Comparison of ENCODE assay signal across 8 cellular contexts in the genomic region with DNA sequence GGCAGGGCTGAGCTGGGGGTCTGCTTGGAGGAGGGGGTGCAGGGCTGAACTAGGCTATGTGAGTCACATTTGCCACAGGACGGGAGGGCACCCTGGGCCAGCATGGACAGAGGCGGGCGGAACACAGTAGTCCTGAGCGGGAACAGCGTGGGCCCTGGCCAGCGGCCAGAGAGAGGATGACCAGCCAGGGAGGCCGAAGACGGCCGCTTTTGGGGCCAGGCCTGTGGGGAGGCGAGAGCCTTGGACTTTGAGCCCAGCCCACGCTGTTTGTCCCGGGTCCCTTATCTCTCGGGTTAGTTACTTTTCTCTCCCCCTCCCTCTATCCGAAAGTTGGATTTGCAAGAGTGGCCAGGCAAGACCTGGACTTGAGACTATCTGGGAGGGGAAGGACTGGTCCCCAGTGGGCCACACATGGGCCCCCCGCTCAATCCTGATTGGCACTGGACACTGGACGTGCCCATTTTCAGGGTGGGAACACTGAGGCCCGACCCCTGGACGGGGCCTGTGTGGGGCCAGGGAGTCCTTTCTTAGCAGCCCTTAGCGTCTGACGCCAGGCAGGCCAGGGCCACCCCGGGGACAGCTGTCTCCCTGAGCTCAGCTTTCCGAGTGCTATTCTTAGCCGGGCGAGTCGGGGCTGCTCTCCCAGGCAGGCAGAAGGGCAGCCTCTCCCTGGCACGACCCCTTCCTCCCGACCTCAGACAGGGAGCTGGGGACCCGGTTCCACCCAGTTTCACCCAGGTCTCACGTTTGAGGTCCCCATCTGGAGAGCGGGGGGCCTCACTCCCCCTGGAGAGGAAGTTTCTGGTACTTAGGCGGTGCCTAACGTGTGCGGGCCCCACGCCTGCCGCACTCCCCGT. TPM values are rescaled to one million over a fixed set of nuclear protein-coding genes. Genes with fewer than 3 reads are reported as not detected.
DNase-seq lines count a peak whose midpoint lies in the region; ATAC-seq and TF ChIP-seq lines count a peak whose summit lies in the region.

No MANE protein-coding gene starts in this region.

- peak overlapping the region; percentile 5 for H2BK5ac ChIP-seq in IMR-90 (ENCODE audit: low read depth, low read length, poor library complexity, severe bottlenecking)

- H3K36me3 ChIP-seq in IMR-90 (ENCODE audit: control insufficient read depth, insufficient read depth, low read length), result peaks cover 3% of the 10 kb centered on the region; the same call in 1 of the 2 replicates
- H3K36me3 ChIP-seq in iPS-15b (ENCODE audit: control insufficient read depth, insufficient read depth, low read length), result peaks cover 6% of the 10 kb centered on the region
- no peaks in the 10 kb centered on the region for H3K36me3 ChIP-seq in smooth muscle cell (ENCODE audit: low read depth)

- H4K20me1 ChIP-seq in IMR-90 (ENCODE audit: insufficient read depth, low read length), result no peaks in the 10 kb centered on the region
- H4K20me1 ChIP-seq in smooth muscle cell (ENCODE audit: low read depth), result no peaks in the 10 kb centered on the region

- peak; percentile 30 for ATAC-seq in IMR-90 (ENCODE audit: low read depth)
- ATAC-seq in activated naive CD8-positive, alpha-beta T cell treated with anti-CD3 and anti-CD28 coated beads, Interleukin-2, amount 50 U/mL, for 24 hours, result no peak

- CTCF ChIA-PET in IMR-90 (lab: Yijun Ruan, JAX), result interaction anchor here (0.6 kb wide), 1 partner anchor 471 kb away, joined by 3 read pairs; no protein-coding TSS in a partner anchor

- intact Hi-C loops in IMR-90 (cut with micrococcal nuclease), result no loop called here

- no peak overlapping the region; the same call in 1 of the 2 replicates for H3K14ac ChIP-seq in IMR-90 (replicated peaks; ENCODE audit: low read depth, low read length)

- H4K8ac ChIP-seq in IMR-90 (ENCODE audit: low read depth in 2 of 2, low read length in 2 of 2), result peak overlapping the region; percentile 76 to 78; a peak in 1 of 4 replicates

- TF ChIP-seq CTCF in IMR-90 (conservative IDR thresholded peaks at IDR 0.05; ENCODE audit: low read depth, low read length), result no peak
- TF ChIP-seq CTCF in smooth muscle cell (IDR thresholded peaks at IDR 0.05; ENCODE audit: borderline replicate concordance, insufficient read depth, poor library complexity, severe bottlenecking), result no peak

- H3K4me3 ChIP-seq in IMR-90 (ENCODE audit: insufficient read depth, low read depth, low read length), result peak overlapping the region; percentile 71
- H3K4me3 ChIP-seq in iPS-15b (ENCODE audit: low read depth, low read length), result peak overlapping the region; percentile 52
- peak overlapping the region; percentile 71 for H3K4me3 ChIP-seq in smooth muscle cell

- H3K4me3 Mint-ChIP-seq in activated naive CD8-positive, alpha-beta T cell treated with anti-CD3 and anti-CD28 coated beads, Interleukin-2, amount 50 U/mL, for 24 hours, result peak overlapping the region; percentile 69

- no peaks in the 10 kb centered on the region for H3F3A ChIP-seq in smooth muscle cell (ENCODE audit: low read depth)

- POLR2A ChIA-PET in IMR-90 (lab: Charles Lee; ENCODE audit: unreplicated experiment), result no interaction called here

- H3K79me1 ChIP-seq in IMR-90 (ENCODE audit: low read depth in 1 of 2, low read length in 2 of 2), result peaks cover 0 to 10% of the 10 kb centered on the region in 2 experiments; a peak in 3 of 4 replicates

- H3K9me3 Mint-ChIP-seq in activated naive CD8-positive, alpha-beta T cell treated with anti-CD3 and anti-CD28 coated beads, Interleukin-2, amount 50 U/mL, for 24 hours, result no peaks in the 10 kb centered on the region

- H3K27me3 Mint-ChIP-seq in activated naive CD8-positive, alpha-beta T cell treated with anti-CD3 and anti-CD28 coated beads, Interleukin-2, amount 50 U/mL, for 24 hours, result peaks cover 5% of the 10 kb centered on the region

- H3K4me1 Mint-ChIP-seq in activated naive CD8-positive, alpha-beta T cell treated with anti-CD3 and anti-CD28 coated beads, Interleukin-2, amount 50 U/mL, for 24 hours, result peaks cover 16% of the 10 kb centered on the region

- H3K36me3 Mint-ChIP-seq in activated naive CD8-positive, alpha-beta T cell treated with anti-CD3 and anti-CD28 coated beads, Interleukin-2, amount 50 U/mL, for 24 hours (ENCODE audit: low read depth), result no peaks in the 10 kb centered on the region

- DNase-seq in D341Med (ENCODE audit: low spot score) (peak; percentile 78), IMR-90 (no peak), smooth muscle cell (lab: John Stamatoyannopoulos, UW; ENCODE audit: unreplicated experiment) (no peak), globus pallidus (ENCODE audit: low spot score) (no peak), SIG-M5 (lab: John Stamatoyannopoulos, UW) (no peak), dedifferentiated amniotic fluid mesenchymal stem cell (ENCODE audit: extremely low spot score) (no peak)
- no peak for DNase-seq in activated naive CD8-positive, alpha-beta T cell treated with anti-CD3 and anti-CD28 coated beads, Interleukin-2, amount 50 U/mL, for 24 hours

- H3K4me2 ChIP-seq in IMR-90 (ENCODE audit: low read depth, low read length), result peak overlapping the region; percentile 94
- H3K4me2 ChIP-seq in smooth muscle cell, result peak overlapping the region; percentile 96

- H4K5ac ChIP-seq in IMR-90 (ENCODE audit: low read depth, low read length), result no peak overlapping the region

- peak overlapping the region; percentile 41; the same call in 1 of the 2 replicates for H3K27ac ChIP-seq in IMR-90 (ENCODE audit: insufficient read depth, low read length)
- H3K27ac ChIP-seq in smooth muscle cell (ENCODE audit: low read depth), result no peak overlapping the region

- H2AFZ ChIP-seq in IMR-90 (replicated peaks; ENCODE audit: low read length, poor library complexity) (peak overlapping the region; percentile 97), smooth muscle cell (ENCODE audit: low read depth) (no peak overlapping the region)

- no peak for TF ChIP-seq POLR2A in IMR-90 (IDR thresholded peaks at IDR 0.05; ENCODE audit: low read depth, low read length)

- TF ChIP-seq RAD21 in IMR-90 (IDR thresholded peaks at IDR 0.05; ENCODE audit: low read length), result no peak

- no peaks in the 10 kb centered on the region for H3K79me2 ChIP-seq in smooth muscle cell (ENCODE audit: low read depth)

- H2AK9ac ChIP-seq in IMR-90 (replicated peaks; ENCODE audit: low read depth, low read length, poor library complexity), result peak overlapping the region; percentile 96

- peak overlapping the region; percentile 46 for H3K9ac ChIP-seq in IMR-90 (ENCODE audit: low read depth, low read length)
- H3K9ac ChIP-seq in iPS-15b (ENCODE audit: low read depth, low read length), result no peak overlapping the region
- no peak overlapping the region for H3K9ac ChIP-seq in smooth muscle cell (ENCODE audit: low read depth)

- no peak overlapping the region for H2BK20ac ChIP-seq in IMR-90 (ENCODE audit: low read depth, low read length)

- peak overlapping the region; percentile 39 for H2AK5ac ChIP-seq in IMR-90 (ENCODE audit: low read depth, low read length)

- peak overlapping the region; percentile 46; the same call in 1 of the 2 replicates for H2BK120ac ChIP-seq in IMR-90 (ENCODE audit: low read depth, low read length)

- no peaks in the 10 kb centered on the region for H3K9me3 ChIP-seq in IMR-90 (ENCODE audit: control insufficient read depth, insufficient read depth, low read length)
- H3K9me3 ChIP-seq in iPS-15b (ENCODE audit: control insufficient read depth, insufficient read depth, low read length), result no peaks in the 10 kb centered on the region
- no peaks in the 10 kb centered on the region for H3K9me3 ChIP-seq in smooth muscle cell (replicated peaks; ENCODE audit: low read depth)

- H3K9me1 ChIP-seq in IMR-90 (ENCODE audit: insufficient read depth, low read length), result no peaks in the 10 kb centered on the region

- in situ Hi-C loops in IMR-90 (cut with MboI; ENCODE audit: low sequenced_read_pairs), result no loop called here

- WGBS in IMR-90 (ENCODE audit: extremely low coverage in 2 of 2, insufficient read length in 1 of 2), 2 experiments, result 33% methylated on average over 12 of the region's 36 CpGs; no CpG with 5 or more reads in 1 of the 2 experiments
- WGBS in smooth muscle cell (ENCODE audit: low lambda C conversion rate), result 61% methylated on average over 31 of the region's 36 CpGs

- no peak overlapping the region for H3K27ac Mint-ChIP-seq in activated naive CD8-positive, alpha-beta T cell treated with anti-CD3 and anti-CD28 coated beads, Interleukin-2, amount 50 U/mL, for 24 hours

- peak overlapping the region; percentile 70 for H3K4ac ChIP-seq in IMR-90 (ENCODE audit: low read depth, low read length)

- no peak overlapping the region for H4K91ac ChIP-seq in IMR-90 (ENCODE audit: insufficient read depth, low read depth, low read length)

- H3K18ac ChIP-seq in IMR-90 (ENCODE audit: low read depth, low read length), result no peak overlapping the region

- H2BK15ac ChIP-seq in IMR-90 (ENCODE audit: low read depth, low read length), result no peak overlapping the region

- H3K27me3 ChIP-seq in IMR-90 (ENCODE audit: control insufficient read depth, insufficient read depth, low read length), result no peaks in the 10 kb centered on the region
- H3K27me3 ChIP-seq in iPS-15b (ENCODE audit: control insufficient read depth, insufficient read depth, low read length), result no peaks in the 10 kb centered on the region
- no peaks in the 10 kb centered on the region for H3K27me3 ChIP-seq in smooth muscle cell (ENCODE audit: low read depth)

- dilution Hi-C loops in IMR-90 (cut with HindIII; ENCODE audit: low sequenced_read_pairs, unreplicated experiment), result no loop called here

- peaks cover 6% of the 10 kb centered on the region for H3K4me1 ChIP-seq in IMR-90 (ENCODE audit: control insufficient read depth, insufficient read depth, low read length)
- H3K4me1 ChIP-seq in iPS-15b (ENCODE audit: control insufficient read depth, insufficient read depth, low read length), result no peaks in the 10 kb centered on the region
- H3K4me1 ChIP-seq in smooth muscle cell (ENCODE audit: low read depth), result no peaks in the 10 kb centered on the region

- H3K56ac ChIP-seq in IMR-90 (ENCODE audit: extremely low read depth, insufficient read depth, low read length), result no peak overlapping the region

- BruUV-seq in IMR-90 (replicated peaks; lab: Mats Ljungman, UMichigan), result no TSS peak

- H3K23ac ChIP-seq in IMR-90 (ENCODE audit: low read depth, low read length), result peak overlapping the region; percentile 24; the same call in 1 of the 2 replicates

RNA-seq across cellular contexts. Expression of gene GAMT, which starts 0.8 kb away (rescaled TPM):
- total RNA-seq in IMR-90 (2012; rRNA removed) (22.8 and 23.9 TPM in 2 replicates), smooth muscle cell (15.8 and 22.3 TPM in 2 replicates)
- polyA plus RNA-seq in IMR-90 (2012; rRNA removed) (51.8 and 63.6 TPM in 2 replicates), smooth muscle cell (35.2 and 47.4 TPM in 2 replicates)
- polyA plus RNA-seq in IMR-90 (2012; cell fraction: cytosol; rRNA removed), result 37.4 and 106 TPM in 2 replicates
- polyA plus RNA-seq in IMR-90 (2012; cell fraction: nucleus; rRNA removed; ENCODE audit: low replicate concordance), result 22.7 and 61.5 TPM in 2 replicates

RNA-seq across cellular contexts. Expression of gene DAZAP1, which starts 6.9 kb away (rescaled TPM):
- total RNA-seq in IMR-90 (2012; rRNA removed) (22.0 and 35.3 TPM in 2 replicates), smooth muscle cell (33.7 and 41.7 TPM in 2 replicates)
- polyA plus RNA-seq in IMR-90 (2012; rRNA removed) (62.8 and 63.6 TPM in 2 replicates), smooth muscle cell (35.5 and 37.0 TPM in 2 replicates)
- 32.2 and 39.6 TPM in 2 replicates for polyA plus RNA-seq in IMR-90 (2012; cell fraction: cytosol; rRNA removed)
- 127 and 151 TPM in 2 replicates for polyA plus RNA-seq in IMR-90 (2012; cell fraction: nucleus; rRNA removed; ENCODE audit: low replicate concordance)

RNA-seq across cellular contexts. Expression of gene NDUFS7, which starts 16.8 kb away (rescaled TPM):
- 60.8 and 64.7 TPM in 2 replicates for total RNA-seq in IMR-90 (2012; rRNA removed)
- polyA plus RNA-seq in IMR-90 (2012; rRNA removed), result 136 and 167 TPM in 2 replicates
- 283 and 387 TPM in 2 replicates for polyA plus RNA-seq in IMR-90 (2012; cell fraction: cytosol; rRNA removed)
- 76.0 and 256 TPM in 2 replicates for polyA plus RNA-seq in IMR-90 (2012; cell fraction: nucleus; rRNA removed; ENCODE audit: low replicate concordance)
- 62.7 and 95.8 TPM in 2 replicates for total RNA-seq in smooth muscle cell
- polyA plus RNA-seq in smooth muscle cell, result 226 and 245 TPM in 2 replicates

RNA-seq across cellular contexts. Expression of gene RPS15, which starts 37.7 kb away (rescaled TPM):
- 834 and 1,179 TPM in 2 replicates for total RNA-seq in IMR-90 (2012; rRNA removed)
- polyA plus RNA-seq in IMR-90 (2012; rRNA removed), result 1,855 and 2,269 TPM in 2 replicates
- 15,264 and 18,725 TPM in 2 replicates for polyA plus RNA-seq in IMR-90 (2012; cell fraction: cytosol; rRNA removed)
- polyA plus RNA-seq in IMR-90 (2012; cell fraction: nucleus; rRNA removed; ENCODE audit: low replicate concordance), result 1,510 and 3,480 TPM in 2 replicates
- 2,033 and 2,744 TPM in 2 replicates for total RNA-seq in smooth muscle cell
- polyA plus RNA-seq in smooth muscle cell, result 1,180 and 1,250 TPM in 2 replicates

RNA-seq across cellular contexts. Expression of gene APC2, which starts 49.4 kb away (rescaled TPM):
- total RNA-seq in IMR-90 (2012; rRNA removed), result 0.28 and 0.36 TPM in 2 replicates
- 0.41 and 0.42 TPM in 2 replicates for polyA plus RNA-seq in IMR-90 (2012; rRNA removed)
- polyA plus RNA-seq in IMR-90 (2012; cell fraction: cytosol; rRNA removed), result 0.17 and 0.55 TPM in 2 replicates
- 0.89 and 2.3 TPM in 2 replicates for polyA plus RNA-seq in IMR-90 (2012; cell fraction: nucleus; rRNA removed; ENCODE audit: low replicate concordance)
- 0.09 and 0.18 TPM in 2 replicates for total RNA-seq in smooth muscle cell
- 0.30 and 1.0 TPM in 2 replicates for polyA plus RNA-seq in smooth muscle cell
